ENCODE assay signal across 34 cellular contexts in the genomic region with DNA sequence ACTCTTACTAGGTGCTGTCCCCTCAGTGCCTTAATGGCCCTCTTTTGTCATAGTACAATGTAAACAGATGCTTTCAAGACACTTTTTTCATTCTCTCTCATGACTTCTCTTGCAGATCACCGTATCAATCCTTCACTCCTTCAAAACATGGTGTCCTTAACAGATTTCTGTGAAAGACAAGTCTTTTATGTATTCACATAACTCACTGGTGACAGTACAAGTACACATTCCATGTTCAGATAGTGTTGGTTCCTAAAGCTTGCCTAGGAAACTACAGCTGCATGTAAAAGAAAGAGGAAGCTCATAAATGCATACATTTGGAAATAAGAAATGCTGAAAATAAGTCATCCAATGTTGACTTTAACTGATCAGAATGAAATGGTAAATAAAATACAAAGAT. TPM values are rescaled to one million over a fixed set of nuclear protein-coding genes. Genes with fewer than 3 reads are reported as not detected.
"Had no signal": no experiment of that assay in that cellular context is flagged by ENCODE, and none has a peak within 500 bp of the region (broad histone marks: within the 10 kb centered on the region; RNA-seq: fewer than 3 reads in every experiment).

No MANE protein-coding gene starts in this region.

- H3K9me3 Mint-ChIP-seq: natural killer cell treated with Interleukin-12 subunit alpha and Interleukin-12 subunit beta and Interleukin-15 and Interleukin-18, amount 100 ng/mL, for 72 hours; stimulated activated memory B cell treated with anti-CD40 and anti-IgM and Interleukin-4, amounts not matched to agents 10 μg/mL and 1 μg/mL and 100 μg/mL, for 72 hours; stimulated activated naive CD8-positive, alpha-beta T cell treated with anti-CD3 and anti-CD28 coated beads, Interleukin-15, amount 100 ng/mL, for 72 hours; type B pancreatic cell had no signal

- H3K4me1 Mint-ChIP-seq: mesothelial cell of epicardium; naive B cell; stimulated activated memory B cell treated with anti-CD40 and anti-IgM and Interleukin-4, amounts not matched to agents 10 μg/mL and 1 μg/mL and 100 μg/mL, for 72 hours; stimulated activated naive CD8-positive, alpha-beta T cell treated with anti-CD3 and anti-CD28 coated beads, Interleukin-15, amount 100 ng/mL, for 72 hours had no signal

- H3K4me2 ChIP-seq: smooth muscle cell had no signal

- H3K9me3 ChIP-seq: ovary, right lobe of liver, uterus had no signal

- H3K27me3 ChIP-seq: ovary, right atrium auricular region, right lobe of liver, tibial nerve, uterus had no signal

- H3K27me3 Mint-ChIP-seq: naive B cell; progenitor cell of endocrine pancreas; stimulated activated memory B cell treated with anti-CD40 and anti-IgM and Interleukin-4, amounts not matched to agents 10 μg/mL and 1 μg/mL and 100 μg/mL, for 72 hours; stimulated activated naive CD8-positive, alpha-beta T cell treated with anti-CD3 and anti-CD28 coated beads, Interleukin-15, amount 100 ng/mL, for 72 hours; type B pancreatic cell had no signal

- H3K27ac Mint-ChIP-seq: mesothelial cell of epicardium; naive B cell; natural killer cell treated with Interleukin-12 subunit alpha and Interleukin-12 subunit beta and Interleukin-15 and Interleukin-18, amount 100 ng/mL, for 72 hours; progenitor cell of endocrine pancreas; stimulated activated memory B cell treated with anti-CD40 and anti-IgM and Interleukin-4, amounts not matched to agents 10 μg/mL and 1 μg/mL and 100 μg/mL, for 72 hours; stimulated activated naive CD8-positive, alpha-beta T cell treated with anti-CD3 and anti-CD28 coated beads, Interleukin-15, amount 100 ng/mL, for 72 hours; type B pancreatic cell had no signal

- H3K4me3 Mint-ChIP-seq: mesothelial cell of epicardium; naive B cell; natural killer cell treated with Interleukin-12 subunit alpha and Interleukin-12 subunit beta and Interleukin-15 and Interleukin-18, amount 100 ng/mL, for 72 hours; stimulated activated memory B cell treated with anti-CD40 and anti-IgM and Interleukin-4, amounts not matched to agents 10 μg/mL and 1 μg/mL and 100 μg/mL, for 72 hours; stimulated activated naive CD8-positive, alpha-beta T cell treated with anti-CD3 and anti-CD28 coated beads, Interleukin-15, amount 100 ng/mL, for 72 hours; type B pancreatic cell had no signal

- H3K4me1 ChIP-seq: left ventricle myocardium inferior, right atrium auricular region, right lobe of liver, tibial nerve, uterus had no signal

- H3K36me3 ChIP-seq: left ventricle myocardium inferior, ovary, right atrium auricular region, right lobe of liver, tibial nerve, uterus had no signal

- ATAC-seq: natural killer cell treated with Interleukin-12 subunit alpha and Interleukin-12 subunit beta and Interleukin-15 and Interleukin-18, amount 100 ng/mL, for 72 hours; right lobe of liver; stimulated activated memory B cell treated with anti-CD40 and anti-IgM and Interleukin-4, amounts not matched to agents 10 μg/mL and 1 μg/mL and 100 μg/mL, for 72 hours; stimulated activated naive CD8-positive, alpha-beta T cell treated with anti-CD3 and anti-CD28 coated beads, Interleukin-15, amount 100 ng/mL, for 72 hours had no signal

- H3K27ac ChIP-seq: left ventricle myocardium inferior, ovary, right atrium auricular region, right lobe of liver, tibial nerve, uterus had no signal

- DNase-seq: islet precursor cell; left ventricle myocardium inferior; mesendoderm; naive B cell; ovary; right lobe of liver; stimulated activated CD4-positive, alpha-beta T cell treated with anti-CD3 and anti-CD28 coated beads, Interleukin-1b, Interleukin-23, amount 100 ng/mL, for 48 hours; stimulated activated CD4-positive, alpha-beta T cell treated with anti-CD3 and anti-CD28 coated beads, Interleukin-2, amount 100 ng/mL, for 48 hours; stimulated activated CD4-positive, alpha-beta T cell treated with anti-CD3 and anti-CD28 coated beads, Interleukin-4, amount 100 ng/mL, for 4 hours; stimulated activated CD8-positive, alpha-beta memory T cell treated with anti-CD3 and anti-CD28 coated beads, Interleukin-4, amount 100 ng/mL, for 48 hours; stimulated activated naive CD4-positive, alpha-beta T cell treated with Interleukin-2 at 50 U/mL for 16 hours; stimulated activated naive CD8-positive, alpha-beta T cell treated with anti-CD3 and anti-CD28 coated beads, Interleukin-15, amount 100 ng/mL, for 72 hours; substantia nigra; uterus had no signal

- H3K36me3 Mint-ChIP-seq: mesothelial cell of epicardium; naive B cell; natural killer cell treated with Interleukin-12 subunit alpha and Interleukin-12 subunit beta and Interleukin-15 and Interleukin-18, amount 100 ng/mL, for 72 hours; stimulated activated memory B cell treated with anti-CD40 and anti-IgM and Interleukin-4, amounts not matched to agents 10 μg/mL and 1 μg/mL and 100 μg/mL, for 72 hours; type B pancreatic cell had no signal

- H3K4me3 ChIP-seq: left ventricle myocardium inferior, lung, ovary, right atrium auricular region, right lobe of liver, smooth muscle cell, tibial nerve, uterus had no signal

RNA-seq across cellular contexts. Expression of a gene that starts 5.0 kb away (rescaled TPM):
- total RNA-seq: kidney epithelial cell; left ventricle myocardium inferior; lower leg skin; lung; mesothelial cell of epicardium; mononuclear cell; natural killer cell treated with Interleukin-12 subunit alpha and Interleukin-12 subunit beta and Interleukin-15 and Interleukin-18, amount 100 ng/mL, for 72 hours; omental fat pad; ovary; progenitor cell of endocrine pancreas; pulmonary artery endothelial cell; renal cortical epithelial cell; right atrium auricular region; right lobe of liver; skeletal muscle tissue; smooth muscle cell; temporal lobe; tibial nerve; ureter; uterus had no signal
- polyA plus RNA-seq: lung, neural cell, ovary, smooth muscle cell, thymus had no signal

RNA-seq across cellular contexts. Expression of a gene that starts 10.8 kb away (rescaled TPM):
- total RNA-seq: kidney epithelial cell; left ventricle myocardium inferior; lower leg skin; mesothelial cell of epicardium; mononuclear cell; natural killer cell treated with Interleukin-12 subunit alpha and Interleukin-12 subunit beta and Interleukin-15 and Interleukin-18, amount 100 ng/mL, for 72 hours; omental fat pad; ovary; progenitor cell of endocrine pancreas; pulmonary artery endothelial cell; renal cortical epithelial cell; right atrium auricular region; right lobe of liver; skeletal muscle tissue; smooth muscle cell; temporal lobe; tibial nerve; ureter; uterus had no signal
- polyA plus RNA-seq: lung, neural cell, ovary, smooth muscle cell, thymus had no signal

RNA-seq across cellular contexts. Expression of a gene that starts 33.7 kb away (rescaled TPM):
- total RNA-seq: kidney epithelial cell; left ventricle myocardium inferior; lower leg skin; lung; mesothelial cell of epicardium; mononuclear cell; natural killer cell treated with Interleukin-12 subunit alpha and Interleukin-12 subunit beta and Interleukin-15 and Interleukin-18, amount 100 ng/mL, for 72 hours; omental fat pad; ovary; progenitor cell of endocrine pancreas; pulmonary artery endothelial cell; renal cortical epithelial cell; right atrium auricular region; right lobe of liver; skeletal muscle tissue; smooth muscle cell; temporal lobe; tibial nerve; ureter; uterus had no signal
- polyA plus RNA-seq: lung, neural cell, ovary, smooth muscle cell, thymus had no signal

RNA-seq across cellular contexts. Expression of a gene that starts 38.0 kb away (rescaled TPM):
- total RNA-seq: kidney epithelial cell; left ventricle myocardium inferior; lower leg skin; lung; mesothelial cell of epicardium; mononuclear cell; natural killer cell treated with Interleukin-12 subunit alpha and Interleukin-12 subunit beta and Interleukin-15 and Interleukin-18, amount 100 ng/mL, for 72 hours; omental fat pad; ovary; progenitor cell of endocrine pancreas; pulmonary artery endothelial cell; renal cortical epithelial cell; right atrium auricular region; right lobe of liver; skeletal muscle tissue; smooth muscle cell; temporal lobe; tibial nerve; ureter; uterus had no signal
- polyA plus RNA-seq: neural cell, ovary, smooth muscle cell had no signal

RNA-seq across cellular contexts. Expression of a gene that starts 46.3 kb away (rescaled TPM):
- total RNA-seq: kidney epithelial cell; left ventricle myocardium inferior; lower leg skin; lung; mesothelial cell of epicardium; mononuclear cell; natural killer cell treated with Interleukin-12 subunit alpha and Interleukin-12 subunit beta and Interleukin-15 and Interleukin-18, amount 100 ng/mL, for 72 hours; omental fat pad; ovary; progenitor cell of endocrine pancreas; pulmonary artery endothelial cell; renal cortical epithelial cell; right atrium auricular region; right lobe of liver; skeletal muscle tissue; smooth muscle cell; temporal lobe; tibial nerve; ureter; uterus had no signal
- polyA plus RNA-seq: lung, neural cell, ovary, smooth muscle cell had no signal
